ENCODE assay signal across 8 cellular contexts in the genomic region with DNA sequence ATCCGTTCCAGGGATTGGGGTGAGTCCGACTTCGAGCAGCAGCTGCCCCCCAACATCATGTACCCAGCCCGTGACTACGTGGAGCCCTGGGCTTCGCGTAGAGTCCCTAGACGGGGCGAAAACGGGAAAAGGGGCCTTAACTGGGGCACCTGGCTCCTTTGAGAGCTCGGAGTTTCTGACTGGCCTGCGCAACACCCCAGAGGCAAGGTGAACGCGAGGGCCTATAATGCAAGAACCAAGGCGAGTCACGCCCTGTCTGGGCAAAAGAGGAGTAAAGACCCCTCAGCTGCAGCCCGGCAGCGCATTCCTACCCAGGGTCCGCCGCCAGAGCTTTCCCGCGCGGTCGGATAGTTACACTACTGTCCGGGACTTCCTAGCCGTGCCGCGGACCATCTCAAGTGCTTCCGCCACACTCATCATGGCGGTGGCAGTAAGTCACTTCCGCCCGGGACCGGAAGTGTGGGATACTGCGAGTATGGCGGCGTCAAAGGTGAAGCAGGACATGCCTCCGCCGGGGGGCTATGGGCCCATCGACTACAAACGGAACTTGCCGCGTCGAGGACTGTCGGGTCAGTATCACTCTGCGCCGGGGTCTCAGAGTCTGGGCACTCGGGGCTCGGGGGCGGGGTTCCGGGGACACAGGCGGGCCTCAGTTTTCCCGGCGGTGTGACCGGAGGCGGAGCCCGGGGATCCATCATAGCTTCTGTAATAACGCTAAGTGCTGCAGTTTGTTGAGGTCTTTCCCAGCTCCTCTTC. TPM values are rescaled to one million over a fixed set of nuclear protein-coding genes. Genes with fewer than 3 reads are reported as not detected.
DNase-seq lines count a peak whose midpoint lies in the region; ATAC-seq lines count a peak whose summit lies in the region.

Gene NDUFA13 (plus strand): TSS at position 462 of the 756 bp plus-strand sequence. CDS start 14 bp downstream, at position 476.

- peaks cover 28% of the 10 kb centered on the region for H3K4me1 ChIP-seq in BLaER1

- H3K4me2 ChIP-seq in BLaER1: peak within 1 kb of the TSS; percentile 94

- POLR2A ChIA-PET in activated CD4-positive, alpha-beta T cell treated with anti-CD3 and anti-CD28 coated beads, Interleukin-2, amount 10 ng/mL, durations not matched to agents 7 days and 5 days (lab: Charles Lee): interaction anchor here (0.7 kb wide), 1 partner anchor 1146 kb away, joined by 3 read pairs; the partner anchor contains the start of gene ZNF626

- no peaks in the 10 kb centered on the region for H3K27me3 ChIP-seq in BLaER1

- DNase-seq in NCI-H69 (lab: John Stamatoyannopoulos, UW) (peak; percentile 95), dedifferentiated amniotic fluid mesenchymal stem cell (ENCODE audit: extremely low spot score) (peak; percentile 87), left lobe of liver (ENCODE audit: low spot score) (peak; percentile 94)
- peak; percentile 93 for DNase-seq in activated CD4-positive, alpha-beta T cell treated with anti-CD3 and anti-CD28 coated beads, Interleukin-2, amount 10 ng/mL, durations not matched to agents 7 days and 5 days
- DNase-seq in stimulated activated CD4-positive, alpha-beta T cell treated with anti-CD3 and anti-CD28 coated beads, Interleukin-2, amount 100 ng/mL, for 24 hours: peak; percentile 95

- H3K4me3 ChIP-seq in BLaER1: peak within 1 kb of the TSS; percentile 80

- CTCF ChIA-PET in activated CD4-positive, alpha-beta T cell treated with anti-CD3 and anti-CD28 coated beads, Interleukin-2, amount 10 ng/mL, durations not matched to agents 7 days and 5 days (lab: Charles Lee): interaction anchor here (0.6 to 2.5 kb wide), 4 partner anchors 16 to 225 kb away, joined by 3 to 7 read pairs (median 4); no protein-coding TSS in a partner anchor

- ATAC-seq in GM19351 (IDR thresholded peaks at IDR 0.05; ENCODE audit: unreplicated experiment) (peak; percentile 88), HG03520 (IDR thresholded peaks at IDR 0.05; ENCODE audit: unreplicated experiment) (peak; percentile 77), left lobe of liver (peak; percentile 95)

- H3K4me1 Mint-ChIP-seq in activated CD4-positive, alpha-beta T cell treated with anti-CD3 and anti-CD28 coated beads, Interleukin-2, amount 10 ng/mL, durations not matched to agents 7 days and 5 days: peaks cover 26% of the 10 kb centered on the region

- peaks cover 37% of the 10 kb centered on the region for H3K36me3 ChIP-seq in BLaER1

- peak within 1 kb of the TSS; percentile 97 for H3K27ac Mint-ChIP-seq in activated CD4-positive, alpha-beta T cell treated with anti-CD3 and anti-CD28 coated beads, Interleukin-2, amount 10 ng/mL, durations not matched to agents 7 days and 5 days

- H4K20me1 ChIP-seq in BLaER1: peaks cover 25% of the 10 kb centered on the region; the same call in 1 of the 2 replicates

- H3K27me3 Mint-ChIP-seq in activated CD4-positive, alpha-beta T cell treated with anti-CD3 and anti-CD28 coated beads, Interleukin-2, amount 10 ng/mL, durations not matched to agents 7 days and 5 days: no peaks in the 10 kb centered on the region

- H3K9me3 ChIP-seq in BLaER1: no peaks in the 10 kb centered on the region

- H3K36me3 Mint-ChIP-seq in activated CD4-positive, alpha-beta T cell treated with anti-CD3 and anti-CD28 coated beads, Interleukin-2, amount 10 ng/mL, durations not matched to agents 7 days and 5 days (ENCODE audit: low read depth): peaks cover 26% of the 10 kb centered on the region

- H3K9me3 Mint-ChIP-seq in activated CD4-positive, alpha-beta T cell treated with anti-CD3 and anti-CD28 coated beads, Interleukin-2, amount 10 ng/mL, durations not matched to agents 7 days and 5 days: no peaks in the 10 kb centered on the region

- peak within 1 kb of the TSS; percentile 93 for H3K4me3 Mint-ChIP-seq in activated CD4-positive, alpha-beta T cell treated with anti-CD3 and anti-CD28 coated beads, Interleukin-2, amount 10 ng/mL, durations not matched to agents 7 days and 5 days

- peak within 1 kb of the TSS; percentile 85 for H3K9ac ChIP-seq in BLaER1

- peak within 1 kb of the TSS; percentile 86 for H3K27ac ChIP-seq in BLaER1

RNA-seq across cellular contexts. Expression of gene NDUFA13, which starts in this region (rescaled TPM):
- 100 to 1,000 TPM; 314 to 363 TPM for total RNA-seq in activated CD4-positive, alpha-beta T cell treated with anti-CD3 and anti-CD28 coated beads, Interleukin-2, amount 10 ng/mL, durations not matched to agents 7 days and 5 days
- 200 TPM for total RNA-seq in left lobe of liver

Comparison
In these comparisons a context has a peak if more than half of its experiments do, and no peak if none do; other contexts are left out.
1. Peak in every context shown above with its lines: DNase-seq, ATAC-seq, H3K4me3 ChIP-seq and H3K27ac ChIP-seq.